ENCODE assay signal across 20 cellular contexts in genomic region chr2:31217465-31218200, GRCh38. TPM values are rescaled to one million over a fixed set of nuclear protein-coding genes. Genes with fewer than 3 reads are reported as not detected.
DNase-seq lines count a peak whose midpoint lies in the region; ATAC-seq, FAIRE-seq and TF ChIP-seq lines count a peak whose summit lies in the region.
"Had no signal": no experiment of that assay in that cellular context is flagged by ENCODE, and none has a peak within 500 bp of the region (broad histone marks: within the 10 kb centered on the region; RNA-seq: fewer than 3 reads in every experiment).

TSS of gene CAPN14 (minus strand) at chr2:31217515. CDS start at chr2:31205447, 12,068 bp downstream.

- no peaks in the 10 kb centered on the region for H3K9me3 ChIP-seq in psoas muscle
- no peaks in the 10 kb centered on the region for H3K9me3 ChIP-seq in effector memory CD4-positive, alpha-beta T cell (ENCODE audit: control insufficient read depth, low read length)
- H3K9me3 ChIP-seq: ovary, stomach had no signal

- no peaks in the 10 kb centered on the region for H3K36me3 ChIP-seq in psoas muscle (ENCODE audit: insufficient read depth in 1 of 2, low read depth in 1 of 2)
- H3K36me3 ChIP-seq in effector memory CD4-positive, alpha-beta T cell (ENCODE audit: control insufficient read depth, insufficient read depth, low read length), result no peaks in the 10 kb centered on the region
- H3K36me3 ChIP-seq: cardiac muscle cell, ovary, stomach had no signal

- peak; percentile 26 for ATAC-seq in HG03432 (IDR thresholded peaks at IDR 0.05; ENCODE audit: unreplicated experiment)
- ATAC-seq in psoas muscle, result no peak
- ATAC-seq in GM18907 (IDR thresholded peaks at IDR 0.05; ENCODE audit: unreplicated experiment), result no peak
- ATAC-seq: Panc1 had no signal

- FAIRE-seq in GM12891 (lab: Jason Lieb, UNC), result peak; percentile 43

- TF ChIP-seq CTCF in coronary artery (IDR thresholded peaks at IDR 0.05) (no peak), psoas muscle (IDR thresholded peaks at IDR 0.05) (no peak)

- H3K4me1 ChIP-seq in psoas muscle, result no peaks in the 10 kb centered on the region
- H3K4me1 ChIP-seq in effector memory CD4-positive, alpha-beta T cell (ENCODE audit: control insufficient read depth, insufficient read depth, low read length, poor library complexity, severe bottlenecking), result no peaks in the 10 kb centered on the region

- peaks cover 0 to 5% (median 0%) of the 10 kb centered on the region in 3 donors for H3K27me3 ChIP-seq in psoas muscle (ENCODE audit: insufficient read depth in 3 of 3, low read length in 2 of 3)
- H3K27me3 ChIP-seq in effector memory CD4-positive, alpha-beta T cell (replicated peaks; ENCODE audit: control insufficient read depth, insufficient read depth, low read length, poor library complexity, severe bottlenecking), result no peaks in the 10 kb centered on the region
- H3K27me3 ChIP-seq: cardiac muscle cell, ovary had no signal

- no peak for TF ChIP-seq POLR2A in GM12891 (IDR thresholded peaks at IDR 0.05; ENCODE audit: low read depth, low read length)

- 71 to 89% (median 84%) methylated on average over 6 of the region's 6 CpGs for WGBS in psoas muscle, 3 donors

- DNase-seq in GM12891 (ENCODE audit: insufficient read length, low spot score) (no peak), coronary artery (ENCODE audit: low spot score) (peak; percentile 14), renal cortical epithelial cell (ENCODE audit: low read depth) (peak; percentile 61), psoas muscle (no peak)
- DNase-seq in effector memory CD4-positive, alpha-beta T cell, result no peak
- DNase-seq: activated CD8-positive, alpha-beta memory T cell treated with anti-CD3 and anti-CD28 coated beads, Interleukin-2, amount 50 U/mL, for 48 hours; activated naive CD8-positive, alpha-beta T cell treated with anti-CD3 and anti-CD28 coated beads, Interleukin-2, amount 10 ng/mL, durations not matched to agents 7 days and 5 days; effector CD8-positive, alpha-beta T cell; foreskin melanocyte; HFFc6; Kasumi-1; NCI-H146; NCI-H446 treated with DMSO at 0.1 percent for 48 hours; ovary; stomach had no signal

- H3K4me3 ChIP-seq in coronary artery (no peak within 1 kb of the TSS), psoas muscle (no peak within 1 kb of the TSS)
- H3K4me3 ChIP-seq in effector memory CD4-positive, alpha-beta T cell (ENCODE audit: insufficient read depth, low read depth, low read length, poor library complexity, severe bottlenecking), result no peak within 1 kb of the TSS
- H3K4me3 ChIP-seq: cardiac muscle cell, ovary, stomach had no signal

- intact Hi-C loops in psoas muscle (cut with DNase I), result no loop called here

- H3K27ac ChIP-seq in coronary artery, result no peak within 1 kb of the TSS
- no peak within 1 kb of the TSS for H3K27ac ChIP-seq in psoas muscle
- no peak within 1 kb of the TSS for H3K27ac ChIP-seq in effector memory CD4-positive, alpha-beta T cell (ENCODE audit: insufficient read depth, low read length, poor library complexity, severe bottlenecking)
- H3K27ac ChIP-seq: cardiac muscle cell, ovary, stomach, VCaP had no signal

TF ChIP-seq in GM12891, 5 proteins besides CTCF, POLR2A, EP300 and RAD21:
- TF ChIP-seq TAF1 (IDR thresholded peaks at IDR 0.05; ENCODE audit: low read depth, low read length), result no peak
- no peak for TF ChIP-seq PAX5 (IDR thresholded peaks at IDR 0.05; ENCODE audit: insufficient read depth, low read length, severe bottlenecking)
- no peak for TF ChIP-seq POLR2AphosphoS5 (IDR thresholded peaks at IDR 0.05; ENCODE audit: low read depth, low read length)
- TF ChIP-seq POU2F2 (IDR thresholded peaks at IDR 0.05; ENCODE audit: low read depth, low read length), result no peak
- TF ChIP-seq SPI1 (IDR thresholded peaks at IDR 0.05; ENCODE audit: low read depth, low read length), result no peak

RNA-seq across cellular contexts. Expression of gene CAPN14, which starts in this region (rescaled TPM):
- polyA plus RNA-seq in GM12891 (2012; ENCODE audit: low read depth, missing spikeins), result 0.10 TPM
- 0.20 and 1.6 TPM in 2 replicates for total RNA-seq in renal cortical epithelial cell
- under 1 TPM in 1 of 4 donors, not detected in 3; 0.13 TPM for total RNA-seq in psoas muscle
- under 1 TPM; 0.01 to 0.04 (median 0.03) TPM for polyA plus RNA-seq in psoas muscle
- polyA plus RNA-seq: cardiac muscle cell had no signal

Comparison
In these comparisons a context has a peak if more than half of its experiments do, and no peak if none do; other contexts are left out.
1. DNase-seq: peak in coronary artery (single experiment) and renal cortical epithelial cell (single experiment); none in GM12891 (single experiment), psoas muscle (0 of 2) and effector memory CD4-positive, alpha-beta T cell (0 of 3).